Comparison of ENCODE assay signal across 8 cellular contexts in genomic region chr12:12718853-12719252, GRCh38. TPM values are rescaled to one million over a fixed set of nuclear protein-coding genes. Genes with fewer than 3 reads are reported as not detected.
DNase-seq lines count a peak whose midpoint lies in the region; ATAC-seq and TF ChIP-seq lines count a peak whose summit lies in the region.

No MANE protein-coding gene starts in this region.

- H3K9me3 Mint-ChIP-seq in MCF 10A (ENCODE audit: unreplicated experiment), result no peaks in the 10 kb centered on the region
- H3K9me3 Mint-ChIP-seq in memory B cell, result no peaks in the 10 kb centered on the region

- ATAC-seq in memory B cell (ENCODE audit: low read depth) (no peak), upper lobe of right lung (no peak), HG02970 (IDR thresholded peaks at IDR 0.05; ENCODE audit: low FRiP score, unreplicated experiment) (no peak)

- H3K4me1 ChIP-seq in upper lobe of right lung, result peaks cover 43% of the 10 kb centered on the region

- no peaks in the 10 kb centered on the region for H3K27me3 ChIP-seq in upper lobe of right lung

- CTCF ChIA-PET in MCF 10A (lab: Yijun Ruan, JAX), result interaction anchor here (0.6 to 2.2 kb wide), 3 partner anchors 18 to 1074 kb away, joined by 4 to 12 read pairs (median 5); partner anchors contain the start of gene GPRC5A

- H3K27ac Mint-ChIP-seq in MCF 10A (ENCODE audit: low read depth, unreplicated experiment) (peak overlapping the region; percentile 99), memory B cell (peak overlapping the region; percentile 99)

- H3K36me3 ChIP-seq in upper lobe of right lung, result peaks cover 32% of the 10 kb centered on the region

- POLR2A ChIA-PET in MCF 10A (lab: Yijun Ruan, JAX), result interaction anchor here (0.7 to 13.4 kb wide), 25 partner anchors 7 to 1997 kb away, joined by 3 to 163 read pairs (median 5); partner anchors contain the start of genes BORCS5, CREBL2, DUSP16 and GPRC5A

- H3K4me1 Mint-ChIP-seq in MCF 10A (ENCODE audit: insufficient read depth, unreplicated experiment) (peaks cover 26% of the 10 kb centered on the region), memory B cell (peaks cover 41% of the 10 kb centered on the region)

- H3K27me3 Mint-ChIP-seq in MCF 10A (ENCODE audit: insufficient read depth, unreplicated experiment) (no peaks in the 10 kb centered on the region), memory B cell (no peaks in the 10 kb centered on the region)

- BruUV-seq in MCF 10A (replicated peaks; lab: Mats Ljungman, UMichigan), result no TSS peak

- TF ChIP-seq CTCF in MCF 10A (IDR thresholded peaks at IDR 0.05; ENCODE audit: unreplicated experiment) (no peak), upper lobe of right lung (IDR thresholded peaks at IDR 0.05) (no peak)

- DNase-seq in NCI-H1105 treated with DMSO at 0.1 percent for 48 hours (lab: John Stamatoyannopoulos, UW) (peak; percentile 59), NCI-H1105 (lab: John Stamatoyannopoulos, UW) (no peak), NCI-H2107 (lab: John Stamatoyannopoulos, UW) (peak; percentile 21), MCF 10A (ENCODE audit: unreplicated experiment) (peak; percentile 48), memory B cell (ENCODE audit: low spot score in 2 of 2) (no peak), upper lobe of right lung (no peak), COLO829 (ENCODE audit: low spot score) (no peak)

- peak overlapping the region; percentile 99 for H3K27ac ChIP-seq in upper lobe of right lung

- intact Hi-C loops in MCF 10A (cut with micrococcal nuclease) (loop anchor here (1.0 to 5.0 kb wide), 2 partner anchors 183 to 264 kb away; no protein-coding TSS in a partner anchor), upper lobe of right lung (cut with DNase I) (no loop called here)

- H3K36me3 Mint-ChIP-seq in MCF 10A (ENCODE audit: insufficient read depth, unreplicated experiment), result peaks cover 71% of the 10 kb centered on the region
- H3K36me3 Mint-ChIP-seq in memory B cell, result peaks cover 28% of the 10 kb centered on the region

- no peaks in the 10 kb centered on the region for H3K9me3 ChIP-seq in upper lobe of right lung

- peak overlapping the region; percentile 98 for H3K4me3 Mint-ChIP-seq in MCF 10A (ENCODE audit: unreplicated experiment)
- H3K4me3 Mint-ChIP-seq in memory B cell, result peak overlapping the region; percentile 98

- H3K4me3 ChIP-seq in upper lobe of right lung, result peak overlapping the region; percentile 90

RNA-seq across cellular contexts. Expression of gene CDKN1B, which starts 1.7 kb away (rescaled TPM):
- 33.9 and 41.6 TPM in 2 replicates for total RNA-seq in MCF 10A (2022)
- total RNA-seq in upper lobe of right lung, result 51.4 TPM

RNA-seq across cellular contexts. Expression of gene GPR19, which starts 22.9 kb away (rescaled TPM):
- total RNA-seq in MCF 10A (2022) (0.93 TPM in 1 of 2 replicates, not detected in the other), upper lobe of right lung (not detected)

Comparison
In these comparisons a context has a peak if more than half of its experiments do, and no peak if none do; other contexts are left out.
1. DNase-seq: peak in NCI-H1105 treated with DMSO at 0.1 percent for 48 hours (single experiment), NCI-H2107 (single experiment) and MCF 10A (single experiment); none in NCI-H1105 (single experiment), memory B cell (0 of 2), upper lobe of right lung (single experiment) and COLO829 (single experiment).